Comparison of ENCODE assay signal across 9 cellular contexts in genomic region chr20:43752561-43753301, GRCh38. TPM values are rescaled to one million over a fixed set of nuclear protein-coding genes. Genes with fewer than 3 reads are reported as not detected.
DNase-seq lines count a peak whose midpoint lies in the region; ATAC-seq lines count a peak whose summit lies in the region.
"Had no signal": no experiment of that assay in that cellular context is flagged by ENCODE, and none has a peak within 500 bp of the region (broad histone marks: within the 10 kb centered on the region; RNA-seq: fewer than 3 reads in every experiment).

No MANE protein-coding gene starts in this region.

- no peaks in the 10 kb centered on the region for H3K79me2 ChIP-seq in mesendoderm (ENCODE audit: control insufficient read depth, insufficient read depth, low read length)

- no peak overlapping the region for H3K23ac ChIP-seq in mesendoderm (ENCODE audit: low read length)

- peaks cover 3% of the 10 kb centered on the region for H3K4me1 ChIP-seq in mesendoderm (ENCODE audit: control insufficient read depth, low read depth, low read length)

- no peaks in the 10 kb centered on the region for H3K27me3 Mint-ChIP-seq in activated T-helper 1 cell treated with anti-CD3 and anti-CD28 coated beads, Interleukin-12 subunit alpha, Interleukin-12 subunit beta, Interleukin-2, Interleukin-4 antibody, amounts not matched to agents 30 ng/mL and 10 ng/mL and 1 ng/mL, durations not matched to agents 14 hours and 24 hours and 36 hours (ENCODE audit: insufficient read depth)

- peaks cover 44% of the 10 kb centered on the region for H3K4me1 Mint-ChIP-seq in activated T-helper 1 cell treated with anti-CD3 and anti-CD28 coated beads, Interleukin-12 subunit alpha, Interleukin-12 subunit beta, Interleukin-2, Interleukin-4 antibody, amounts not matched to agents 30 ng/mL and 10 ng/mL and 1 ng/mL, durations not matched to agents 14 hours and 24 hours and 36 hours (ENCODE audit: low read depth)

- H2AK5ac ChIP-seq in mesendoderm (ENCODE audit: low read length) = no peak overlapping the region

- WGBS in mesendoderm (ENCODE audit: extremely low coverage, insufficient coverage, low lambda C conversion rate) = no CpG with 5 or more reads among the region's 13 CpGs

- ATAC-seq in GM19467 (IDR thresholded peaks at IDR 0.05; ENCODE audit: unreplicated experiment) (peak; percentile 46), HG03159 (IDR thresholded peaks at IDR 0.05; ENCODE audit: unreplicated experiment) (no peak), HG03135 (IDR thresholded peaks at IDR 0.05; ENCODE audit: unreplicated experiment) (no peak)

- H3K4me3 ChIP-seq in mesendoderm (ENCODE audit: low read length) = no peak overlapping the region

- no peak overlapping the region for H4K8ac ChIP-seq in mesendoderm (ENCODE audit: low read depth, low read length)

- no peak overlapping the region for H2BK15ac ChIP-seq in mesendoderm (replicated peaks; ENCODE audit: low read depth)

- H3K9ac ChIP-seq in mesendoderm (ENCODE audit: low read length) = no peak overlapping the region

- DNase-seq in GM04504 (ENCODE audit: low read depth) = peak; percentile 75
- peak; percentile 82 for DNase-seq in HS-27A (ENCODE audit: low read depth)
- DNase-seq in activated T-helper 1 cell treated with anti-CD3 and anti-CD28 coated beads, Interleukin-12 subunit alpha, Interleukin-12 subunit beta, Interleukin-2, Interleukin-4 antibody, amounts not matched to agents 30 ng/mL and 10 ng/mL and 1 ng/mL, durations not matched to agents 14 hours and 24 hours and 36 hours (ENCODE audit: low spot score) = peak; percentile 55
- DNase-seq in mesendoderm = no peak
- DNase-seq in activated effector memory CD4-positive, alpha-beta T cell treated with Interleukin-2 at 50 U/mL for 16 hours = no peak

- H4K5ac ChIP-seq in mesendoderm (ENCODE audit: low read length) = no peak overlapping the region

- intact Hi-C loops in activated T-helper 1 cell treated with anti-CD3 and anti-CD28 coated beads, Interleukin-12 subunit alpha, Interleukin-12 subunit beta, Interleukin-2, Interleukin-4 antibody, amounts not matched to agents 30 ng/mL and 10 ng/mL and 1 ng/mL, durations not matched to agents 14 hours and 24 hours and 36 hours (cut with micrococcal nuclease) = no loop called here

- no peak overlapping the region for H2BK5ac ChIP-seq in mesendoderm (ENCODE audit: low read length)

- peak overlapping the region; percentile 61 for H3K4me3 Mint-ChIP-seq in activated T-helper 1 cell treated with anti-CD3 and anti-CD28 coated beads, Interleukin-12 subunit alpha, Interleukin-12 subunit beta, Interleukin-2, Interleukin-4 antibody, amounts not matched to agents 30 ng/mL and 10 ng/mL and 1 ng/mL, durations not matched to agents 14 hours and 24 hours and 36 hours

- H3K27ac ChIP-seq in mesendoderm (ENCODE audit: low read depth, low read length) = no peak overlapping the region

- H3K9me3 Mint-ChIP-seq in activated T-helper 1 cell treated with anti-CD3 and anti-CD28 coated beads, Interleukin-12 subunit alpha, Interleukin-12 subunit beta, Interleukin-2, Interleukin-4 antibody, amounts not matched to agents 30 ng/mL and 10 ng/mL and 1 ng/mL, durations not matched to agents 14 hours and 24 hours and 36 hours = peaks cover 17% of the 10 kb centered on the region

- H3K27me3 ChIP-seq in mesendoderm (ENCODE audit: insufficient read depth, low read length, poor library complexity) = no peaks in the 10 kb centered on the region

- H3K36me3 ChIP-seq in mesendoderm (ENCODE audit: control insufficient read depth, insufficient read depth, low read length) = no peaks in the 10 kb centered on the region

- H3K18ac ChIP-seq in mesendoderm (ENCODE audit: low read length) = no peak overlapping the region

- peak overlapping the region; percentile 97 for H3K27ac Mint-ChIP-seq in activated T-helper 1 cell treated with anti-CD3 and anti-CD28 coated beads, Interleukin-12 subunit alpha, Interleukin-12 subunit beta, Interleukin-2, Interleukin-4 antibody, amounts not matched to agents 30 ng/mL and 10 ng/mL and 1 ng/mL, durations not matched to agents 14 hours and 24 hours and 36 hours

- no peak overlapping the region for H3K4me2 ChIP-seq in mesendoderm (ENCODE audit: low read length)

- H3K36me3 Mint-ChIP-seq in activated T-helper 1 cell treated with anti-CD3 and anti-CD28 coated beads, Interleukin-12 subunit alpha, Interleukin-12 subunit beta, Interleukin-2, Interleukin-4 antibody, amounts not matched to agents 30 ng/mL and 10 ng/mL and 1 ng/mL, durations not matched to agents 14 hours and 24 hours and 36 hours (ENCODE audit: low read depth) = peaks cover 13% of the 10 kb centered on the region

- H2BK120ac ChIP-seq in mesendoderm (ENCODE audit: low read depth, low read length) = no peak overlapping the region

- no peak overlapping the region for H3K4ac ChIP-seq in mesendoderm (ENCODE audit: low read depth, low read length)

- no peaks in the 10 kb centered on the region for H3K79me1 ChIP-seq in mesendoderm (ENCODE audit: low read length)

- peak overlapping the region; percentile 17 for H3K56ac ChIP-seq in mesendoderm (ENCODE audit: low read length)

RNA-seq across cellular contexts. Expression of gene GTSF1L, which starts 25.9 kb away (rescaled TPM):
- 0.39 TPM in 1 of 2 replicates, not detected in the other for total RNA-seq in activated T-helper 1 cell treated with anti-CD3 and anti-CD28 coated beads, Interleukin-12 subunit alpha, Interleukin-12 subunit beta, Interleukin-2, Interleukin-4 antibody, amounts not matched to agents 30 ng/mL and 10 ng/mL and 1 ng/mL, durations not matched to agents 14 hours and 24 hours and 36 hours
- not detected for polyA plus RNA-seq in mesendoderm (2013, experiment 1 of 2)
- polyA plus RNA-seq in mesendoderm (2013, experiment 2 of 2) = not detected
- total RNA-seq: urinary bladder had no signal
- polyA plus RNA-seq: urinary bladder had no signal

Comparison
In these comparisons a context has a peak if more than half of its experiments do, and no peak if none do; other contexts are left out.
1. DNase-seq: peak in GM04504 (single experiment), HS-27A (single experiment) and activated T-helper 1 cell treated with anti-CD3 and anti-CD28 coated beads, Interleukin-12 subunit alpha, Interleukin-12 subunit beta, Interleukin-2, Interleukin-4 antibody, amounts not matched to agents 30 ng/mL and 10 ng/mL and 1 ng/mL, durations not matched to agents 14 hours and 24 hours and 36 hours (single experiment); none in mesendoderm (single experiment) and activated effector memory CD4-positive, alpha-beta T cell treated with Interleukin-2 at 50 U/mL for 16 hours (single experiment).